Comparison of ENCODE assay signal across 23 cellular contexts in genomic region chr1:212104586-212105282, GRCh38.
DNase-seq lines count a peak whose midpoint lies in the region; ATAC-seq and TF ChIP-seq lines count a peak whose summit lies in the region.
"Had no signal": no experiment of that assay in that cellular context is flagged by ENCODE, and none has a peak within 500 bp of the region (broad histone marks: within the 10 kb centered on the region; RNA-seq: fewer than 3 reads in every experiment).

No MANE protein-coding gene starts in this region.

- TF ChIP-seq CTCF in BJ (IDR thresholded peaks at IDR 0.05; ENCODE audit: insufficient read depth, low read depth, low read length) (no peak), mesothelial cell of epicardium (IDR thresholded peaks at IDR 0.05; ENCODE audit: unreplicated experiment) (no peak)

- H3K4me3 Mint-ChIP-seq in mesothelial cell of epicardium: no peak overlapping the region
- H3K4me3 Mint-ChIP-seq: activated CD4-positive, alpha-beta T cell treated with anti-CD3 and anti-CD28 coated beads for 36 hours; activated naive CD8-positive, alpha-beta T cell; activated T-helper 17 cell treated with anti-CD3 and anti-CD28 coated beads, Interleukin-2, amount 50 U/mL, for 72 hours; CD8-positive, alpha-beta T cell; neural crest cell; stimulated activated memory B cell treated with anti-CD40 and anti-IgM and Interleukin-4, amounts not matched to agents 10 μg/mL and 1 μg/mL and 100 μg/mL, for 72 hours had no signal

- POLR2A ChIA-PET in BJ (lab: Charles Lee): no interaction called here

- H3K36me3 ChIP-seq in BJ (ENCODE audit: control insufficient read depth, insufficient read depth, low read length): no peaks in the 10 kb centered on the region
- H3K36me3 ChIP-seq: thoracic aorta had no signal

- H3K4me3 ChIP-seq in BJ (ENCODE audit: low read depth, low read length): no peak overlapping the region
- H3K4me3 ChIP-seq: HAP-1, thoracic aorta had no signal

- CTCF ChIA-PET in BJ (lab: Yijun Ruan, JAX): interaction anchor here (0.7 to 2.6 kb wide), 3 partner anchors 23 to 125 kb away, joined by 3 to 10 read pairs (median 3); no protein-coding TSS in a partner anchor

- no peaks in the 10 kb centered on the region for H3K27me3 ChIP-seq in BJ (ENCODE audit: control insufficient read depth, insufficient read depth, low read length)

- peak overlapping the region; percentile 11 for H3K27ac Mint-ChIP-seq in mesothelial cell of epicardium
- H3K27ac Mint-ChIP-seq: activated CD4-positive, alpha-beta T cell treated with anti-CD3 and anti-CD28 coated beads for 36 hours; activated naive CD8-positive, alpha-beta T cell; activated T-helper 17 cell treated with anti-CD3 and anti-CD28 coated beads, Interleukin-2, amount 50 U/mL, for 72 hours; CD8-positive, alpha-beta T cell; stimulated activated memory B cell treated with anti-CD40 and anti-IgM and Interleukin-4, amounts not matched to agents 10 μg/mL and 1 μg/mL and 100 μg/mL, for 72 hours had no signal

- peaks cover 22% of the 10 kb centered on the region for H3K4me1 Mint-ChIP-seq in mesothelial cell of epicardium
- H3K4me1 Mint-ChIP-seq: stimulated activated memory B cell treated with anti-CD40 and anti-IgM and Interleukin-4, amounts not matched to agents 10 μg/mL and 1 μg/mL and 100 μg/mL, for 72 hours had no signal

- DNase-seq in BJ (ENCODE audit: low read depth) (peak; percentile 11), NCI-H446 (lab: John Stamatoyannopoulos, UW) (peak; percentile 36 to 54), fibroblast of peridontal ligament (ENCODE audit: extremely low read depth) (peak; percentile 83), mesothelial cell of epicardium (ENCODE audit: low spot score in 2 of 2, unreplicated experiment in 2 of 2) (no peak), NCI-H226 (no peak), Ammon's horn (ENCODE audit: low spot score) (no peak)
- no peak for DNase-seq in activated CD8-positive, alpha-beta memory T cell treated with anti-CD3 and anti-CD28 coated beads for 24 hours
- DNase-seq: activated CD4-positive, alpha-beta T cell treated with anti-CD3 and anti-CD28 coated beads for 36 hours; CD8-positive, alpha-beta T cell; DMS79 treated with DMSO at 0.1 percent for 48 hours; midbrain; NCI-H1092 treated with DMSO at 0.1 percent for 48 hours; NCI-H2029 treated with DMSO at 0.1 percent for 48 hours; NCI-H510A; RPMI8226; stimulated activated CD4-positive, alpha-beta T cell treated with anti-CD3 and anti-CD28 coated beads, Interleukin-1b, Interleukin-23, amount 100 ng/mL, for 48 hours had no signal

- no peaks in the 10 kb centered on the region for H3K9me3 Mint-ChIP-seq in mesothelial cell of epicardium
- H3K9me3 Mint-ChIP-seq: activated T-helper 17 cell treated with anti-CD3 and anti-CD28 coated beads, Interleukin-2, amount 50 U/mL, for 72 hours; CD8-positive, alpha-beta T cell; neural crest cell; stimulated activated memory B cell treated with anti-CD40 and anti-IgM and Interleukin-4, amounts not matched to agents 10 μg/mL and 1 μg/mL and 100 μg/mL, for 72 hours had no signal

- H3K27me3 Mint-ChIP-seq in mesothelial cell of epicardium (ENCODE audit: low read depth): no peaks in the 10 kb centered on the region
- H3K27me3 Mint-ChIP-seq: activated CD4-positive, alpha-beta T cell treated with anti-CD3 and anti-CD28 coated beads for 36 hours; activated naive CD8-positive, alpha-beta T cell; activated T-helper 17 cell treated with anti-CD3 and anti-CD28 coated beads, Interleukin-2, amount 50 U/mL, for 72 hours; stimulated activated memory B cell treated with anti-CD40 and anti-IgM and Interleukin-4, amounts not matched to agents 10 μg/mL and 1 μg/mL and 100 μg/mL, for 72 hours had no signal

- peaks cover 6% of the 10 kb centered on the region for H3K36me3 Mint-ChIP-seq in mesothelial cell of epicardium
- H3K36me3 Mint-ChIP-seq: CD8-positive, alpha-beta T cell had no signal

- ATAC-seq in HG03439 (IDR thresholded peaks at IDR 0.05; ENCODE audit: unreplicated experiment): no peak
- ATAC-seq: activated CD4-positive, alpha-beta T cell treated with anti-CD3 and anti-CD28 coated beads for 36 hours; activated T-helper 17 cell treated with anti-CD3 and anti-CD28 coated beads, Interleukin-2, amount 50 U/mL, for 72 hours; CD8-positive, alpha-beta T cell; stimulated activated memory B cell treated with anti-CD40 and anti-IgM and Interleukin-4, amounts not matched to agents 10 μg/mL and 1 μg/mL and 100 μg/mL, for 72 hours had no signal

Comparison
In these comparisons a context has a peak if more than half of its experiments do, and no peak if none do; other contexts are left out.
1. DNase-seq: peak in BJ (single experiment), NCI-H446 (2 of 2) and fibroblast of peridontal ligament (single experiment); none in mesothelial cell of epicardium (0 of 2), NCI-H226 (single experiment), Ammon's horn (single experiment) and activated CD8-positive, alpha-beta memory T cell treated with anti-CD3 and anti-CD28 coated beads for 24 hours (single experiment).